In the genomic region with DNA sequence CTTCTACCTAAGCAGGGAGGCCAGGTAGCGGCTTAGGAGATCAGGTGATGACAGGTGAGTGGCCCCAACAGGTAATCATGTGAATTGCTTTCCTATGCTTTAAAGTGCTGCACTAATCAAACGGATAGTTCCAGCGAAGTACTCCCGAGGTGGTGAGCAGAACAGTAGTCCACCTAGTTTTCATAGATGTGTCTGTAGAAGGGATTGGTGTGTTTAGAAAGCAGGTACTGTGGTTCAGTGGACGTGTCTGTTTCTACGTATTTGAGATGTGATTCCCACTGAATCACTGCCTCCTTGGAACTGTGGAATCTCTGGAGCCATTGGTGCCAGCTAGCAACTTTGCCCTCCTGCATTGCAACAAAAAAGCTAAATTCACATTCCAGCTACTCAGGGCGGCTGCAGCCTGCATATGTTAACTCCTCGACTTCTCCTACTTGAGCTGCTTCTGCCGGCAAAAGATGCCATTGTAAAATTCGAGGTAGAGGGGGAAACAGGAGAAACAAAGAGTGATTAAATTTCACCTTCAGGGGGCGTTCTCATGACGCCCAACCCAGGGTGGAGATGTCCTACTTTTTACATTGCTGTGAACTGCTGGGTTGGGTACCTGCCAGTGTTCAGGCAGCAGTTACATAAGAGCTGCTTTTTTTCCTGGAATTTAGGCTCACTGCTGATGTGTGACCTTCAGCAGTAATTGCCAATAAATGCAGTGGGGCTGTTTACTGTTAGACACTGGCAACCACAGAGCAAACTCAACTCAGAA, we compare ENCODE assay signal across 8 cellular contexts.
DNase-seq lines count a peak whose midpoint lies in the region; ATAC-seq, FAIRE-seq and TF ChIP-seq lines count a peak whose summit lies in the region.

No MANE protein-coding gene starts in this region.

- intact Hi-C loops in Panc1 (cut with micrococcal nuclease; ENCODE audit: unreplicated experiment), result no loop called here
- intact Hi-C loops in right lobe of liver (cut with DNase I), result no loop called here

- no TSS peak for BruUV-seq in Panc1 (replicated peaks; lab: Mats Ljungman, UMichigan)

- H3K9me3 ChIP-seq in A549 (no peaks in the 10 kb centered on the region), Panc1 (ENCODE audit: control insufficient read depth, insufficient read depth, low read depth, low read length) (no peaks in the 10 kb centered on the region), right lobe of liver (no peaks in the 10 kb centered on the region), upper lobe of left lung (no peaks in the 10 kb centered on the region)

- H3K27ac ChIP-seq in A549 (peak overlapping the region; percentile 65 to 75; a peak in 5 of 6 replicates), Panc1 (ENCODE audit: low read length) (peak overlapping the region; percentile 71), coronary artery (peak overlapping the region; percentile 68 to 77), right lobe of liver (peak overlapping the region; percentile 61 to 84 (median 79)), upper lobe of left lung (peak overlapping the region; percentile 38 to 75 (median 66))

- CTCF ChIA-PET in A549 (lab: Yijun Ruan, JAX) (interaction anchor here (0.6 to 14.9 kb wide), 77 partner anchors 9 to 477 kb away, joined by 3 to 602 read pairs (median 5); a partner anchor contains a TSS), Panc1 (lab: Charles Lee) (interaction anchor here (0.6 to 1.5 kb wide), 6 partner anchors 28 to 275 kb away, joined by 3 to 8 read pairs (median 3); a partner anchor contains a TSS)

- peak; percentile 89 to 96 for TF ChIP-seq RAD21 in A549 (conservative IDR thresholded peaks at IDR 0.05 in 1 of 2, IDR thresholded peaks at IDR 0.05 in 1 of 2)

- H3K27me3 ChIP-seq in Panc1 (ENCODE audit: control insufficient read depth, insufficient read depth, low read length) (no peaks in the 10 kb centered on the region), right lobe of liver (no peaks in the 10 kb centered on the region), upper lobe of left lung (no peaks in the 10 kb centered on the region)

- WGBS in A549 (ENCODE audit: missing lambda C conversion rate), result 35% methylated on average over 12 of the region's 12 CpGs
- 16% methylated on average over 12 of the region's 12 CpGs for WGBS in right lobe of liver (ENCODE audit: insufficient coverage, low coverage, low lambda C conversion rate, missing lambda C conversion rate)
- 40 to 45% methylated on average over 12 of the region's 12 CpGs for WGBS in upper lobe of left lung, 2 donors

- TF ChIP-seq EP300 in A549 (IDR thresholded peaks at IDR 0.05), result 0 out of 5 replicates have a peak, but pooled peaks of 1 of the 2 experiments have one; percentile 24
- peak in 3 of 4 donors; percentile 85 to 93 (median 90) for TF ChIP-seq EP300 in upper lobe of left lung (IDR thresholded peaks at IDR 0.05)

- DNase-seq in A549 (ENCODE audit: low read depth in 1 of 2, low spot score in 1 of 2) (peak; percentile 70 to 86), GM12892 (ENCODE audit: insufficient read length) (no peak), Panc1 (ENCODE audit: low read depth, low spot score) (no peak), coronary artery (ENCODE audit: low spot score) (peak; percentile 88), right lobe of liver (peak; percentile 65 to 91 (median 71)), upper lobe of left lung (peak in 1 of 2 donors; percentile 83), NCI-H2107 treated with DMSO at 0.1 percent for 48 hours (lab: John Stamatoyannopoulos, UW; ENCODE audit: unreplicated experiment) (no peak)

- peak; percentile 70 for TF ChIP-seq CTCF in A549 (IDR thresholded peaks at IDR 0.05)
- peak; percentile 62 for TF ChIP-seq CTCF in Panc1 (IDR thresholded peaks at IDR 0.05)
- no peak for TF ChIP-seq CTCF in coronary artery (IDR thresholded peaks at IDR 0.05)
- peak; percentile 56 to 62 (median 60) for TF ChIP-seq CTCF in right lobe of liver (IDR thresholded peaks at IDR 0.05)
- peak in 5 of 6 experiments; percentile 20 to 59 (median 44) for TF ChIP-seq CTCF in upper lobe of left lung (IDR thresholded peaks at IDR 0.05)

- H3K4me2 ChIP-seq in A549, result peak overlapping the region; percentile 54

- POLR2A ChIA-PET in A549 (lab: Yijun Ruan, JAX), result interaction anchor here (0.6 to 2.1 kb wide), 10 partner anchors 24 to 337 kb away, joined by 3 to 47 read pairs (median 4); a partner anchor contains a TSS
- POLR2A ChIA-PET in Panc1 (lab: Charles Lee), result interaction anchor here (0.6 to 1.0 kb wide), 2 partner anchors 30 to 263 kb away, joined by 4 read pairs; no protein-coding TSS in a partner anchor

- FAIRE-seq in A549 (lab: Jason Lieb, UNC) (peak; percentile 51), GM12892 (lab: Jason Lieb, UNC) (peak; percentile 17)

- no peaks in the 10 kb centered on the region for H3K36me3 ChIP-seq in Panc1 (ENCODE audit: control insufficient read depth, insufficient read depth, low read length)
- H3K36me3 ChIP-seq in right lobe of liver, result no peaks in the 10 kb centered on the region
- H3K36me3 ChIP-seq in upper lobe of left lung, result peaks cover 0 to 10% (median 2%) of the 10 kb centered on the region in 4 donors

- H3K4me1 ChIP-seq in A549 (peaks cover 49% of the 10 kb centered on the region), Panc1 (ENCODE audit: control insufficient read depth, insufficient read depth, low read length) (peaks cover 28% of the 10 kb centered on the region), right lobe of liver (peaks cover 0 to 58% (median 12%) of the 10 kb centered on the region in 4 donors), upper lobe of left lung (peaks cover 13 to 44% (median 24%) of the 10 kb centered on the region in 4 donors)

- in situ Hi-C loops in Panc1 (cut with HindIII; ENCODE audit: low pct_unique_long_range_greater_than_20kb, low sequenced_read_pairs), result no loop called here

- no peak overlapping the region for H3K4me3 ChIP-seq in A549
- H3K4me3 ChIP-seq in Panc1 (ENCODE audit: low read depth in 2 of 2, low read length in 2 of 2), result no peak overlapping the region
- peak overlapping the region; percentile 5 for H3K4me3 ChIP-seq in coronary artery
- peak overlapping the region in 1 of 3 donors; percentile 2 for H3K4me3 ChIP-seq in right lobe of liver
- H3K4me3 ChIP-seq in upper lobe of left lung, result no peak overlapping the region

- ATAC-seq in A549, result peak; percentile 72 to 79
- peak; percentile 69 for ATAC-seq in Panc1
- peak; percentile 65 to 85 (median 76) for ATAC-seq in right lobe of liver
- peak; percentile 78 to 82 for ATAC-seq in upper lobe of left lung (ENCODE audit: low FRiP score in 2 of 2)
- ATAC-seq in activated CD4-positive, CD25-positive, alpha-beta regulatory T cell treated with anti-CD3 and anti-CD28 coated beads, Interleukin-2, amount 50 U/mL, for 24 hours, result no peak

- TF ChIP-seq POLR2A in A549 (IDR thresholded peaks at IDR 0.05; ENCODE audit: low read length) (no peak), GM12892 (IDR thresholded peaks at IDR 0.05; ENCODE audit: low read depth, low read length) (no peak), right lobe of liver (IDR thresholded peaks at IDR 0.05) (peak; percentile 31), upper lobe of left lung (IDR thresholded peaks at IDR 0.05) (no peak)

TF ChIP-seq in A549, 52 proteins besides CTCF, POLR2A, EP300 and RAD21:
- TF ChIP-seq MYC (IDR thresholded peaks at IDR 0.05; ENCODE audit: borderline replicate concordance, low read length) (no peak), BHLHE40 (IDR thresholded peaks at IDR 0.05; ENCODE audit: low read depth, low read length) (no peak), MAZ (IDR thresholded peaks at IDR 0.05; ENCODE audit: borderline replicate concordance, low read depth, low read length) (no peak), SMC3 (IDR thresholded peaks at IDR 0.05) (peak; percentile 88), CEBPB (IDR thresholded peaks at IDR 0.05) (peak in 1 of 2 experiments; percentile 71; a peak in 2 of 4 replicates), FOSL2 (IDR thresholded peaks at IDR 0.05) (no peak), FOSL2 (CRISPR knock-in tag; IDR thresholded peaks at IDR 0.05) (no peak), EHF (CRISPR knock-in tag; IDR thresholded peaks at IDR 0.05) (no peak)

Comparison
In these comparisons a context has a peak if more than half of its experiments do, and no peak if none do; other contexts are left out.
1. ATAC-seq: peak in A549 (2 of 2), Panc1 (single experiment), right lobe of liver (4 of 4) and upper lobe of left lung (2 of 2); none in activated CD4-positive, CD25-positive, alpha-beta regulatory T cell treated with anti-CD3 and anti-CD28 coated beads, Interleukin-2, amount 50 U/mL, for 24 hours (0 of 2).
2. DNase-seq: peak in A549 (2 of 2), coronary artery (single experiment) and right lobe of liver (3 of 3); none in GM12892 (single experiment), Panc1 (single experiment) and NCI-H2107 treated with DMSO at 0.1 percent for 48 hours (single experiment).
3. Peak in every context shown above with its lines, with median percentiles within 50 percentile points of each other: H3K27ac ChIP-seq.